In the genomic region with DNA sequence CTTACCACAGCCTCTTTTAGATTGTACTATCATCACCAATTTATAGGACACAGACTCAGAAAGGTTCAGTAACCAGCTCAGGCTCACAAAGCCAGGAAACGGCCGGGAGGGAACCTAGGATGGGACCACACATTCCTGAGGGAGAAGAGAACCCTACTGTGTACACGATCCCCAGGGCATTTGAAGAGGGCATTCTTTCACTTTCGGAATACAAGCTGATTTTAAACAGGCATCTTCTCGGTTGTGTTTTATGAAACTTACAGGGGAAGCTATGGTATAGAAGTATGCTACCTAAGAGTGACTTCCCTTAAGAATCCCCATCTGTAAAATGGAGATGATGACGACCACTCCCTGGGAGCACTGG, we compare ENCODE assay signal across 10 cellular contexts. TPM values are rescaled to one million over a fixed set of nuclear protein-coding genes. Genes with fewer than 3 reads are reported as not detected.
DNase-seq lines count a peak whose midpoint lies in the region; ATAC-seq and TF ChIP-seq lines count a peak whose summit lies in the region.
"Had no signal": no experiment of that assay in that cellular context is flagged by ENCODE, and none has a peak within 500 bp of the region (broad histone marks: within the 10 kb centered on the region; RNA-seq: fewer than 3 reads in every experiment).

No MANE protein-coding gene starts in this region.

- TF ChIP-seq CTCF in OCI-LY7 (conservative IDR thresholded peaks at IDR 0.05; ENCODE audit: low read length): no peak
- TF ChIP-seq CTCF in spleen (IDR thresholded peaks at IDR 0.05 in 8 of 11, conservative IDR thresholded peaks at IDR 0.05 in 3 of 11): no peak
- no peak for TF ChIP-seq CTCF in brain microvascular endothelial cell (IDR thresholded peaks at IDR 0.05; ENCODE audit: low read depth, low read length, missing control alignments)

- intact Hi-C loops in OCI-LY7 (cut with micrococcal nuclease; ENCODE audit: unreplicated experiment): loop anchor here (5.0 kb wide), 1 partner anchor 112 kb away; no protein-coding TSS in a partner anchor
- intact Hi-C loops in spleen (cut with DNase I; ENCODE audit: low total_unique reads): no loop called here

- H3K27ac ChIP-seq in OCI-LY7 (ENCODE audit: low read depth, low read length, poor library complexity, severe bottlenecking) (peak overlapping the region; percentile 71), spleen (peak overlapping the region; percentile 0 to 85 (median 73)), brain microvascular endothelial cell (no peak overlapping the region)

- H3K4me2 ChIP-seq in OCI-LY7 (ENCODE audit: low read length): peak overlapping the region; percentile 83

- no peak for DNase-seq in activated T-cell treated with anti-CD3 and anti-CD28 coated beads, Interleukin-2, amount 50 U/mL, for 24 hours
- no peak for DNase-seq in activated T-cell treated with anti-CD3 and anti-CD28 coated beads for 4 hours
- no peak for DNase-seq in OCI-LY7 (ENCODE audit: low spot score)
- DNase-seq in spleen: no peak
- no peak for DNase-seq in SW 1271 (lab: John Stamatoyannopoulos, UW)
- DNase-seq in NCI-H146 (lab: John Stamatoyannopoulos, UW): no peak
- no peak for DNase-seq in brain microvascular endothelial cell
- DNase-seq: NCI-H1417 had no signal

- H3K36me3 ChIP-seq in OCI-LY7 (ENCODE audit: insufficient read depth, low read length) (no peaks in the 10 kb centered on the region), spleen (no peaks in the 10 kb centered on the region), brain microvascular endothelial cell (replicated peaks) (no peaks in the 10 kb centered on the region)

- H4K20me1 ChIP-seq in OCI-LY7 (ENCODE audit: insufficient read depth, low read length): no peaks in the 10 kb centered on the region

- H3K27ac Mint-ChIP-seq in activated T-cell treated with anti-CD3 and anti-CD28 coated beads, Interleukin-2, amount 50 U/mL, for 24 hours: peak overlapping the region; percentile 53

- H3K4me1 Mint-ChIP-seq in activated T-cell treated with anti-CD3 and anti-CD28 coated beads, Interleukin-2, amount 50 U/mL, for 24 hours (ENCODE audit: low read depth): peaks cover 64% of the 10 kb centered on the region

- H3K27me3 Mint-ChIP-seq in activated T-cell treated with anti-CD3 and anti-CD28 coated beads, Interleukin-2, amount 50 U/mL, for 24 hours: no peaks in the 10 kb centered on the region
- H3K27me3 Mint-ChIP-seq: brain had no signal

- POLR2A ChIA-PET in OCI-LY7 (lab: Charles Lee): interaction anchor here (0.6 to 3.5 kb wide), 9 partner anchors 9 to 118 kb away, joined by 3 to 24 read pairs (median 5); partner anchors contain the start of gene SMCO4

- TF ChIP-seq POLR2A in spleen (IDR thresholded peaks at IDR 0.05): no peak

- H3K9me3 Mint-ChIP-seq in activated T-cell treated with anti-CD3 and anti-CD28 coated beads, Interleukin-2, amount 50 U/mL, for 24 hours: no peaks in the 10 kb centered on the region
- H3K9me3 Mint-ChIP-seq: brain had no signal

- CTCF ChIA-PET in OCI-LY7 (lab: Charles Lee; ENCODE audit: unreplicated experiment): interaction anchor here (0.5 to 1.1 kb wide), 2 partner anchors 9 to 14 kb away, joined by 3 to 4 read pairs; no protein-coding TSS in a partner anchor

- H3K4me3 ChIP-seq in OCI-LY7 (ENCODE audit: low read depth, low read length, poor library complexity, severe bottlenecking) (peak overlapping the region; percentile 56), spleen (peak overlapping the region in 2 of 8 donors; percentile 21), brain microvascular endothelial cell (ENCODE audit: low read depth, low read length) (no peak overlapping the region)

- peak; percentile 43 for ATAC-seq in HG02588 (IDR thresholded peaks at IDR 0.05; ENCODE audit: unreplicated experiment)

- peak overlapping the region; percentile 81; the same call in 1 of the 2 replicates for H2AFZ ChIP-seq in OCI-LY7 (ENCODE audit: low read length)

- whole genome bisulfite sequencing in spleen, 5 donors: 26 to 45% (median 38%) methylated on average over 6 of the region's 6 CpGs

- no peaks in the 10 kb centered on the region for H3K36me3 Mint-ChIP-seq in activated T-cell treated with anti-CD3 and anti-CD28 coated beads, Interleukin-2, amount 50 U/mL, for 24 hours (ENCODE audit: low read depth)
- H3K36me3 Mint-ChIP-seq: brain had no signal

- H3K79me2 ChIP-seq in OCI-LY7 (ENCODE audit: insufficient read depth, low read depth, low read length): peaks cover 35% of the 10 kb centered on the region; the same call in 1 of the 2 replicates

- H3K27me3 ChIP-seq in spleen (replicated peaks in 1 of 7) (no peaks in the 10 kb centered on the region), brain microvascular endothelial cell (replicated peaks) (no peaks in the 10 kb centered on the region)

- in situ Hi-C loops in brain microvascular endothelial cell (cut with HindIII; ENCODE audit: low pct_ligation_motif_present, low sequenced_read_pairs): no loop called here

- H3K4me3 Mint-ChIP-seq in activated T-cell treated with anti-CD3 and anti-CD28 coated beads, Interleukin-2, amount 50 U/mL, for 24 hours: peak overlapping the region; percentile 36
- H3K4me3 Mint-ChIP-seq: brain had no signal

- no peaks in the 10 kb centered on the region for H3K9me2 ChIP-seq in OCI-LY7 (ENCODE audit: insufficient read depth, low read length)

- H3K9me3 ChIP-seq in OCI-LY7 (ENCODE audit: low read length): no peaks in the 10 kb centered on the region
- H3K9me3 ChIP-seq in spleen: no peaks in the 10 kb centered on the region

- H3K4me1 ChIP-seq in OCI-LY7 (ENCODE audit: insufficient read depth, low read length, poor library complexity, severe bottlenecking) (peaks cover 96% of the 10 kb centered on the region), spleen (peaks cover 17 to 86% (median 61%) of the 10 kb centered on the region in 6 donors)

- BruUV-seq in OCI-LY7 (replicated peaks; lab: Mats Ljungman, UMichigan): no TSS peak

RNA-seq across cellular contexts. Expression of gene SMCO4, which starts 19.0 kb away (rescaled TPM):
- 36.1 and 44.7 TPM in 2 replicates for total RNA-seq in OCI-LY7 (2014; rRNA removed; shearing (Covaris generic))
- 44.1 and 52.4 TPM in 2 replicates for total RNA-seq in OCI-LY7 (2022)
- total RNA-seq in spleen: 10 to 100 TPM; 48.1 to 74.1 (median 52.8) TPM
- polyA plus RNA-seq in spleen: 10 to 100 TPM; 21.8 to 71.5 (median 51.1) TPM
